ENCODE assay signal across 10 cellular contexts in the genomic region with DNA sequence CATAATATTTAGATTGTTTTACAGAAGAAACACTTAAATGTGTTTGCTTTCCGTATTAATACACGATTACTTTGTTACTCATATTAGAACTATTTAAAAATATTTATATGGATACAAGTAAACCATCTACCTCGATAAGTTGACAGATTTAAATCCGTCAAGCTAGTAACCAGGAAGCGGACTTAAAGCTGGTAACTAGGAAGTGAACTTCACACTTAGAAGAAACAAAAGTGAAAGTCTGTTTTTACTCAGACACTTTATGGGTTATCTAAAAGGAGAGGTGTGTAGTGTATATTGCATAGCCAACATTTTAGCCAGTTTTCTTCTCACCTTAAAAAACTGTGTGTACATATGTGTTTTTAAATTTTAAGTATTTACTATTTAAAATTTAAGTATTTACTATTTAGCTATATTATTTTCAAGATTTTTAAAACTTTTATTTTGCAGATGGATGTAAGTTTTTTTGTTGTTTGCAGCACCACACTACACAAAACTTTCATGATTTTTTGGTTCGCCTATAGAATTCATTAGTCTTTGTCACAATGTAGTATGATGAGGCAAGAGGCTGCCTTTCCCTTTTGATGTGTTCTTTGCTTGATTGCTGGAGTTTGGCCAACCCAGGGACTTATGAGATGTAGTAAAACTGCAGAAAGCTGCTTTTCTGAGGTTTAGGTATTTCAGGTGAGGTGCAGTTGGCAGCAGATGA. TPM values are rescaled to one million over a fixed set of nuclear protein-coding genes. Genes with fewer than 3 reads are reported as not detected.
DNase-seq lines count a peak whose midpoint lies in the region; ATAC-seq and TF ChIP-seq lines count a peak whose summit lies in the region.
"Had no signal": no experiment of that assay in that cellular context is flagged by ENCODE, and none has a peak within 500 bp of the region (broad histone marks: within the 10 kb centered on the region; RNA-seq: fewer than 3 reads in every experiment).

No MANE protein-coding gene starts in this region.

- 74 to 81% methylated on average over 6 of the region's 6 CpGs for WGBS in GM23248 (ENCODE audit: low coverage in 1 of 2, low lambda C conversion rate in 2 of 2, missing lambda C conversion rate in 2 of 2), 2 experiments

- H3K4me2 ChIP-seq in GM23248 (ENCODE audit: unreplicated experiment), result peak overlapping the region; percentile 97

- no peaks in the 10 kb centered on the region for H4K20me1 ChIP-seq in GM23248 (ENCODE audit: insufficient read depth)

- in situ Hi-C loops in GM23248 (cut with MboI), result no loop called here

- no peaks in the 10 kb centered on the region for H3K9me3 Mint-ChIP-seq in activated CD8-positive, alpha-beta T cell treated with anti-CD3 and anti-CD28 coated beads, Interleukin-2, amount 10 ng/mL, durations not matched to agents 7 days and 5 days (ENCODE audit: insufficient read depth)
- no peaks in the 10 kb centered on the region for H3K9me3 Mint-ChIP-seq in immature natural killer cell

- CTCF ChIA-PET in activated CD8-positive, alpha-beta T cell treated with anti-CD3 and anti-CD28 coated beads, Interleukin-2, amount 10 ng/mL, durations not matched to agents 7 days and 5 days (lab: Charles Lee), result interaction anchor here (1.2 to 1.3 kb wide), 3 partner anchors 16 to 94 kb away, joined by 3 to 5 read pairs (median 3); no protein-coding TSS in a partner anchor

- POLR2A ChIA-PET in activated CD8-positive, alpha-beta T cell treated with anti-CD3 and anti-CD28 coated beads, Interleukin-2, amount 10 ng/mL, durations not matched to agents 7 days and 5 days (lab: Charles Lee), result interaction anchor here (1.2 kb wide), 1 partner anchor 668 kb away, joined by 4 read pairs; a partner anchor contains a TSS

- no peak for TF ChIP-seq CTCF in thoracic aorta (IDR thresholded peaks at IDR 0.05)

- ATAC-seq in activated CD8-positive, alpha-beta T cell treated with anti-CD3 and anti-CD28 coated beads, Interleukin-2, amount 10 ng/mL, durations not matched to agents 7 days and 5 days, result peak; percentile 26
- no peak for ATAC-seq in thoracic aorta (ENCODE audit: insufficient number of reproducible peaks, low FRiP score, low read depth)

- H3K9ac ChIP-seq in GM23248, result no peak overlapping the region

- peaks cover 15% of the 10 kb centered on the region for H3K36me3 Mint-ChIP-seq in activated CD8-positive, alpha-beta T cell treated with anti-CD3 and anti-CD28 coated beads, Interleukin-2, amount 10 ng/mL, durations not matched to agents 7 days and 5 days (ENCODE audit: low read depth)
- no peaks in the 10 kb centered on the region for H3K36me3 Mint-ChIP-seq in immature natural killer cell

- H3F3A ChIP-seq in GM23248 (ENCODE audit: insufficient read depth), result peaks cover 21% of the 10 kb centered on the region

- no peaks in the 10 kb centered on the region for H3K9me2 ChIP-seq in GM23248 (ENCODE audit: insufficient read depth)

- H3K4me3 ChIP-seq in GM23248 (peak overlapping the region; percentile 99), thoracic aorta (peak overlapping the region; percentile 96)
- H3K4me3 ChIP-seq: lung had no signal

- DNase-seq in NCI-H510A treated with DMSO at 0.1 percent for 48 hours (lab: John Stamatoyannopoulos, UW), result peak; percentile 47
- DNase-seq in NCI-H510A (lab: John Stamatoyannopoulos, UW), result no peak
- peak; percentile 24 for DNase-seq in GM23248
- DNase-seq in KG1 (lab: John Stamatoyannopoulos, UW), result peak; percentile 27
- DNase-seq in activated CD8-positive, alpha-beta T cell treated with anti-CD3 and anti-CD28 coated beads, Interleukin-2, amount 10 ng/mL, durations not matched to agents 7 days and 5 days, result peak; percentile 22
- peak; percentile 70 to 72 (median 72) for DNase-seq in immature natural killer cell
- DNase-seq in thoracic aorta (ENCODE audit: low spot score), result no peak
- no peak for DNase-seq in AG20443 (ENCODE audit: low spot score)

- H3K27me3 Mint-ChIP-seq in activated CD8-positive, alpha-beta T cell treated with anti-CD3 and anti-CD28 coated beads, Interleukin-2, amount 10 ng/mL, durations not matched to agents 7 days and 5 days (ENCODE audit: low read depth), result peaks cover 7% of the 10 kb centered on the region
- H3K27me3 Mint-ChIP-seq in immature natural killer cell (ENCODE audit: low read depth in 3 of 3), result peaks cover 7 to 11% (median 11%) of the 10 kb centered on the region in 3 donors

- peak overlapping the region; percentile 83 for H3K27ac Mint-ChIP-seq in activated CD8-positive, alpha-beta T cell treated with anti-CD3 and anti-CD28 coated beads, Interleukin-2, amount 10 ng/mL, durations not matched to agents 7 days and 5 days
- H3K27ac Mint-ChIP-seq in immature natural killer cell, result peak overlapping the region; percentile 78 to 94 (median 92)

- H3K79me2 ChIP-seq in GM23248 (ENCODE audit: insufficient read depth), result peaks cover 66% of the 10 kb centered on the region

- H3K27ac ChIP-seq in GM23248 (no peak overlapping the region), thoracic aorta (no peak overlapping the region)
- H3K27ac ChIP-seq: C4-2B had no signal

- no peaks in the 10 kb centered on the region for H3K9me3 ChIP-seq in GM23248 (ENCODE audit: low read depth)
- H3K9me3 ChIP-seq in thoracic aorta, result no peaks in the 10 kb centered on the region

- peaks cover 42% of the 10 kb centered on the region for H3K4me1 Mint-ChIP-seq in activated CD8-positive, alpha-beta T cell treated with anti-CD3 and anti-CD28 coated beads, Interleukin-2, amount 10 ng/mL, durations not matched to agents 7 days and 5 days (ENCODE audit: low read depth)
- H3K4me1 Mint-ChIP-seq in immature natural killer cell, result peaks cover 61 to 76% of the 10 kb centered on the region in 2 donors

- H3K4me1 ChIP-seq in GM23248 (ENCODE audit: insufficient read depth), result peaks cover 17% of the 10 kb centered on the region
- peaks cover 22 to 30% of the 10 kb centered on the region in 2 donors for H3K4me1 ChIP-seq in thoracic aorta (ENCODE audit: control insufficient read depth in 1 of 2, low read depth in 2 of 2)

- H3K27me3 ChIP-seq in GM23248 (replicated peaks; ENCODE audit: insufficient read depth) (no peaks in the 10 kb centered on the region), thoracic aorta (replicated peaks; ENCODE audit: insufficient read depth) (no peaks in the 10 kb centered on the region)

- H2AFZ ChIP-seq in GM23248, result no peak overlapping the region

- H3K4me3 Mint-ChIP-seq in activated CD8-positive, alpha-beta T cell treated with anti-CD3 and anti-CD28 coated beads, Interleukin-2, amount 10 ng/mL, durations not matched to agents 7 days and 5 days, result peak overlapping the region; percentile 89
- H3K4me3 Mint-ChIP-seq in immature natural killer cell, result peak overlapping the region; percentile 89 to 97 (median 94)

- H3K36me3 ChIP-seq in GM23248 (ENCODE audit: low read depth) (no peaks in the 10 kb centered on the region), thoracic aorta (no peaks in the 10 kb centered on the region)

RNA-seq across cellular contexts. Expression of a gene that starts 2.7 kb away (rescaled TPM):
- 36.0 and 41.5 TPM in 2 replicates for total RNA-seq in GM23248 (2014; rRNA removed; shearing (Covaris generic))
- polyA plus RNA-seq in GM23248 (2016; fragmentation: Nextera tagmentation; extraction: Ambion mirVana) (5.8 and 8.0 TPM in 2 replicates), immature natural killer cell (10 to 100 TPM in 1 of 3 donors, 1 to 10 TPM in 2; 9.6 to 12.1 (median 9.8) TPM)
- total RNA-seq in activated CD8-positive, alpha-beta T cell treated with anti-CD3 and anti-CD28 coated beads, Interleukin-2, amount 10 ng/mL, durations not matched to agents 7 days and 5 days, result 10 to 100 TPM; 51.1 to 54.2 TPM
- 10 to 100 TPM; 32.0 to 43.5 TPM for total RNA-seq in thoracic aorta

Comparison
In these comparisons a context has a peak if more than half of its experiments do, and no peak if none do; other contexts are left out.
1. DNase-seq: peak in NCI-H510A treated with DMSO at 0.1 percent for 48 hours (single experiment), GM23248 (single experiment), KG1 (single experiment), activated CD8-positive, alpha-beta T cell treated with anti-CD3 and anti-CD28 coated beads, Interleukin-2, amount 10 ng/mL, durations not matched to agents 7 days and 5 days (single experiment) and immature natural killer cell (3 of 3); none in NCI-H510A (single experiment), thoracic aorta (single experiment) and AG20443 (single experiment).